Comparison of ENCODE assay signal across 18 cellular contexts in the genomic region with DNA sequence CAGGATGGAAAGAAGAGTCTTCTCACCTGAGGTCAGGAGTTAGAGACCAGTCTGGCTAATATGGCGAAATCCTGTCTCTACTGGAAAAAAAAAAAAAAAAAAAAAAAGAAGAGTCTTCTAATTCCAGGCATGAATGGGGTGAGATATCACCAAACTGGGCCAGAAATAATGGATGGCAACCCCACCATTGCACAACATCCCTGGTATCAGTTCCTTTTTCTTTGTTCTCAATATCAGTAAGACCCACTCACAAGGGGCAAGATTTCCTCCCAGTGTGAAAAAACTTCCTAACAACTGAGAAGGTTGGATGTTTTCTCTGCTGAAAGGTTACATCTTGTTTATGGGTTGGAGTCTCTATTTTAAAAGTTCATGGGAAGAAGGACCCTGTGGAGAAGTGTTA. TPM values are rescaled to one million over a fixed set of nuclear protein-coding genes. Genes with fewer than 3 reads are reported as not detected.
DNase-seq lines count a peak whose midpoint lies in the region; ATAC-seq and TF ChIP-seq lines count a peak whose summit lies in the region.
"Had no signal": no experiment of that assay in that cellular context is flagged by ENCODE, and none has a peak within 500 bp of the region (broad histone marks: within the 10 kb centered on the region; RNA-seq: fewer than 3 reads in every experiment).

No MANE protein-coding gene starts in this region.

- H4K20me1 ChIP-seq in BLaER1 treated with 17β-estradiol and CSF1 and Interleukin-3, amounts not matched to agents 10 nM and 100 nM = no peaks in the 10 kb centered on the region

- no peak for ATAC-seq in activated T-cell treated with anti-CD3 and anti-CD28 coated beads, Interleukin-2, amount 50 U/mL, for 4 hours

- peak overlapping the region in 9 of 11 experiments; percentile 6 to 82 (median 62); a peak in 16 of 22 replicates for H3K27ac ChIP-seq in BLaER1 treated with 17β-estradiol and CSF1 and Interleukin-3, amounts not matched to agents 10 nM and 100 nM
- H3K27ac ChIP-seq in prostate gland = no peak overlapping the region
- H3K27ac ChIP-seq: PC-9 had no signal

- DNase-seq in MV-4-11 (lab: John Stamatoyannopoulos, UW) (peak; percentile 94), OCI-M1 (lab: John Stamatoyannopoulos, UW) (peak; percentile 33), endothelial cell (ENCODE audit: low spot score) (no peak), superior temporal gyrus (ENCODE audit: extremely low spot score) (no peak), prostate gland (ENCODE audit: low spot score) (no peak), HuH-7 (ENCODE audit: low spot score) (no peak)
- no peak for DNase-seq in activated T-cell treated with anti-CD3 and anti-CD28 coated beads, Interleukin-2, amount 50 U/mL, for 4 hours
- DNase-seq: Caco-2, NCI-H1930, NCI-H2171 treated with DMSO at 0.1 percent for 48 hours, NCI-H510A, PC-9, SK-N-SH had no signal

- H3K4me1 ChIP-seq in BLaER1 treated with 17β-estradiol and CSF1 and Interleukin-3, amounts not matched to agents 10 nM and 100 nM = peaks cover 0 to 46% (median 27%) of the 10 kb centered on the region in 10 experiments; a peak in 17 of 20 replicates
- no peaks in the 10 kb centered on the region for H3K4me1 ChIP-seq in prostate gland (replicated peaks)
- H3K4me1 ChIP-seq: Caco-2, HAP-1 had no signal

- H3K27ac Mint-ChIP-seq in endothelial cell (ENCODE audit: unreplicated experiment) = no peak overlapping the region

- H3K27me3 Mint-ChIP-seq in endothelial cell (ENCODE audit: unreplicated experiment) = no peaks in the 10 kb centered on the region
- peaks cover 31% of the 10 kb centered on the region for H3K27me3 Mint-ChIP-seq in activated T-cell treated with anti-CD3 and anti-CD28 coated beads, Interleukin-2, amount 50 U/mL, for 4 hours (ENCODE audit: low read depth)

- no peaks in the 10 kb centered on the region for H3K9me3 ChIP-seq in BLaER1 treated with 17β-estradiol and CSF1 and Interleukin-3, amounts not matched to agents 10 nM and 100 nM (replicated peaks in 1 of 11)
- H3K9me3 ChIP-seq in prostate gland = no peaks in the 10 kb centered on the region
- H3K9me3 ChIP-seq: Caco-2, HAP-1, SK-N-SH had no signal

- H3K36me3 Mint-ChIP-seq in endothelial cell (ENCODE audit: low read depth, unreplicated experiment) = no peaks in the 10 kb centered on the region
- no peaks in the 10 kb centered on the region for H3K36me3 Mint-ChIP-seq in activated T-cell treated with anti-CD3 and anti-CD28 coated beads, Interleukin-2, amount 50 U/mL, for 4 hours (ENCODE audit: insufficient read depth)
- H3K36me3 Mint-ChIP-seq: CD14-positive monocyte had no signal

- peak overlapping the region; percentile 10 for H3K4me3 Mint-ChIP-seq in endothelial cell (ENCODE audit: unreplicated experiment)
- H3K4me3 Mint-ChIP-seq in activated T-cell treated with anti-CD3 and anti-CD28 coated beads, Interleukin-2, amount 50 U/mL, for 4 hours = no peak overlapping the region
- H3K4me3 Mint-ChIP-seq: CD14-positive monocyte had no signal

- 73% methylated on average over 1 of the region's 1 CpG for WGBS in prostate gland

- peaks cover 17% of the 10 kb centered on the region for H3K4me1 Mint-ChIP-seq in endothelial cell (ENCODE audit: unreplicated experiment)
- no peaks in the 10 kb centered on the region for H3K4me1 Mint-ChIP-seq in activated T-cell treated with anti-CD3 and anti-CD28 coated beads, Interleukin-2, amount 50 U/mL, for 4 hours (ENCODE audit: low read depth)

- peak overlapping the region in 4 of 11 experiments; percentile 43 to 60 (median 58); a peak in 7 of 22 replicates for H3K9ac ChIP-seq in BLaER1 treated with 17β-estradiol and CSF1 and Interleukin-3, amounts not matched to agents 10 nM and 100 nM
- H3K9ac ChIP-seq: SK-N-SH had no signal

- H3K9me3 Mint-ChIP-seq in endothelial cell (ENCODE audit: unreplicated experiment) = no peaks in the 10 kb centered on the region
- no peaks in the 10 kb centered on the region for H3K9me3 Mint-ChIP-seq in activated T-cell treated with anti-CD3 and anti-CD28 coated beads, Interleukin-2, amount 50 U/mL, for 4 hours
- H3K9me3 Mint-ChIP-seq: CD14-positive monocyte had no signal

- no peaks in the 10 kb centered on the region for H3K36me3 ChIP-seq in BLaER1 treated with 17β-estradiol and CSF1 and Interleukin-3, amounts not matched to agents 10 nM and 100 nM
- no peaks in the 10 kb centered on the region for H3K36me3 ChIP-seq in prostate gland
- H3K36me3 ChIP-seq: HAP-1 had no signal

- peak overlapping the region in 10 of 11 experiments; percentile 37 to 88 (median 75); a peak in 19 of 22 replicates for H3K4me2 ChIP-seq in BLaER1 treated with 17β-estradiol and CSF1 and Interleukin-3, amounts not matched to agents 10 nM and 100 nM
- H3K4me2 ChIP-seq: PC-9, SK-N-SH had no signal

- peaks cover 0 to 19% (median 5%) of the 10 kb centered on the region in 11 experiments; a peak in 17 of 22 replicates for H3K27me3 ChIP-seq in BLaER1 treated with 17β-estradiol and CSF1 and Interleukin-3, amounts not matched to agents 10 nM and 100 nM
- H3K27me3 ChIP-seq in prostate gland (replicated peaks; ENCODE audit: insufficient read depth) = no peaks in the 10 kb centered on the region

- TF ChIP-seq POLR2A in prostate gland (IDR thresholded peaks at IDR 0.05) = no peak

- intact Hi-C loops in prostate gland (cut with DNase I) = no loop called here

- H3K4me3 ChIP-seq in BLaER1 treated with 17β-estradiol and CSF1 and Interleukin-3, amounts not matched to agents 10 nM and 100 nM = peak overlapping the region in 2 of 10 experiments; percentile 20; a peak in 1 of 20 replicates
- no peak overlapping the region for H3K4me3 ChIP-seq in prostate gland
- H3K4me3 ChIP-seq: HAP-1, PC-9 had no signal

- TF ChIP-seq CTCF in endothelial cell (IDR thresholded peaks at IDR 0.05; ENCODE audit: unreplicated experiment) (no peak), prostate gland (IDR thresholded peaks at IDR 0.05) (no peak)

RNA-seq across cellular contexts. Expression of a gene that starts 23.6 kb away (rescaled TPM):
- total RNA-seq in endothelial cell (ENCODE audit: unreplicated experiment) = not detected
- total RNA-seq in prostate gland = under 1 TPM in 1 of 2 donors, not detected in 1; 0.91 TPM
- total RNA-seq in activated T-cell treated with anti-CD3 and anti-CD28 coated beads, Interleukin-2, amount 50 U/mL, for 4 hours = not detected
- total RNA-seq: A172, HT-29, PC-9 had no signal

Comparison
In these comparisons a context has a peak if more than half of its experiments do, and no peak if none do; other contexts are left out.
1. H3K27ac ChIP-seq: peak in BLaER1 treated with 17β-estradiol and CSF1 and Interleukin-3, amounts not matched to agents 10 nM and 100 nM (9 of 11); none in prostate gland (0 of 2).
2. DNase-seq: peak in MV-4-11 (single experiment) and OCI-M1 (single experiment); none in endothelial cell (single experiment), superior temporal gyrus (single experiment), prostate gland (single experiment), HuH-7 (single experiment) and activated T-cell treated with anti-CD3 and anti-CD28 coated beads, Interleukin-2, amount 50 U/mL, for 4 hours (single experiment).